In genomic region chr1:151993734-151994496, GRCh38 we compare ENCODE assay signal across 8 cellular contexts. TPM values are rescaled to one million over a fixed set of nuclear protein-coding genes. Genes with fewer than 3 reads are reported as not detected.
DNase-seq lines count a peak whose midpoint lies in the region; ATAC-seq and TF ChIP-seq lines count a peak whose summit lies in the region.

TSS of gene S100A10 (minus strand) at chr1:151993859. CDS start at chr1:151986230, 7,629 bp downstream.

- H3K36me3 Mint-ChIP-seq in activated CD8-positive, alpha-beta T cell treated with anti-CD3 and anti-CD28 coated beads for 36 hours (ENCODE audit: low read depth): peaks cover 19% of the 10 kb centered on the region

- H3K4me3 Mint-ChIP-seq in activated CD8-positive, alpha-beta T cell treated with anti-CD3 and anti-CD28 coated beads for 36 hours: peak within 1 kb of the TSS; percentile 97

- H3K27me3 Mint-ChIP-seq in activated CD8-positive, alpha-beta T cell treated with anti-CD3 and anti-CD28 coated beads for 36 hours: no peaks in the 10 kb centered on the region

- H3K9me3 Mint-ChIP-seq in activated CD8-positive, alpha-beta T cell treated with anti-CD3 and anti-CD28 coated beads for 36 hours: no peaks in the 10 kb centered on the region

- intact Hi-C loops in activated CD8-positive, alpha-beta T cell treated with anti-CD3 and anti-CD28 coated beads for 36 hours (cut with micrococcal nuclease): no loop called here

- CTCF ChIA-PET in activated CD8-positive, alpha-beta T cell treated with anti-CD3 and anti-CD28 coated beads for 36 hours (lab: Charles Lee): interaction anchor here (1.0 to 13.5 kb wide), 6 partner anchors 11 to 195 kb away, joined by 3 to 287 read pairs (median 6); no protein-coding TSS in a partner anchor

- no peak for TF ChIP-seq CTCF in activated CD8-positive, alpha-beta T cell treated with anti-CD3 and anti-CD28 coated beads for 36 hours (IDR thresholded peaks at IDR 0.05)

- POLR2A ChIA-PET in activated CD8-positive, alpha-beta T cell treated with anti-CD3 and anti-CD28 coated beads for 36 hours (lab: Charles Lee): interaction anchor here (1.0 to 2.0 kb wide), 4 partner anchors 9 to 43 kb away, joined by 3 to 7 read pairs (median 3); partner anchors contain the start of gene S100A11

- peaks cover 51% of the 10 kb centered on the region for H3K4me1 Mint-ChIP-seq in activated CD8-positive, alpha-beta T cell treated with anti-CD3 and anti-CD28 coated beads for 36 hours (ENCODE audit: low read depth)

- peak; percentile 82 for DNase-seq in NCI-H460 (ENCODE audit: extremely low read depth, low read depth)
- DNase-seq in activated CD8-positive, alpha-beta T cell treated with anti-CD3 and anti-CD28 coated beads for 36 hours: peak; percentile 84
- peak; percentile 72 for DNase-seq in effector CD4-positive, alpha-beta T cell
- peak; percentile 80 to 83 for DNase-seq in lung microvascular endothelial cell (ENCODE audit: low read depth in 2 of 2)
- peak; percentile 60 to 69 for DNase-seq in stimulated activated CD8-positive, alpha-beta memory T cell treated with anti-CD3 and anti-CD28 coated beads, Interleukin-15, amount 100 ng/mL, for 48 hours (ENCODE audit: low read depth in 2 of 2)
- DNase-seq in GF-D8 (lab: John Stamatoyannopoulos, UW): no peak

- ATAC-seq in GM18498 (IDR thresholded peaks at IDR 0.05; ENCODE audit: unreplicated experiment): peak; percentile 56
- ATAC-seq in activated CD8-positive, alpha-beta T cell treated with anti-CD3 and anti-CD28 coated beads for 36 hours: peak; percentile 73
- ATAC-seq in GM19328 (IDR thresholded peaks at IDR 0.05; ENCODE audit: unreplicated experiment): no peak

- H3K27ac Mint-ChIP-seq in activated CD8-positive, alpha-beta T cell treated with anti-CD3 and anti-CD28 coated beads for 36 hours: peak within 1 kb of the TSS; percentile 97

RNA-seq across cellular contexts. Expression of gene S100A10, which starts in this region (rescaled TPM):
- 373 and 385 TPM in 2 replicates for total RNA-seq in NCI-H460 (2014; rRNA removed; shearing (Covaris generic))
- 57.9 and 63.6 TPM in 2 replicates for polyA plus RNA-seq in NCI-H460 (2014; cell fraction: nucleus; rRNA removed)
- total RNA-seq in activated CD8-positive, alpha-beta T cell treated with anti-CD3 and anti-CD28 coated beads for 36 hours: 100 to 1,000 TPM; 208 to 220 TPM
- total RNA-seq in lung microvascular endothelial cell: 127 and 147 TPM in 2 replicates
